8 cellular contexts compared by ENCODE assay signal in genomic region chr6:10555625-10556309, GRCh38. TPM values are rescaled to one million over a fixed set of nuclear protein-coding genes. Genes with fewer than 3 reads are reported as not detected.
DNase-seq lines count a peak whose midpoint lies in the region; ATAC-seq and TF ChIP-seq lines count a peak whose summit lies in the region.

No MANE protein-coding gene starts in this region.

- H3K9me2 ChIP-seq in neural cell (ENCODE audit: insufficient read depth, low read length): no peaks in the 10 kb centered on the region

- H3K27ac ChIP-seq in HUES6 (ENCODE audit: low read depth, low read length) (peak overlapping the region; percentile 35; the same call in 1 of the 2 replicates), neural cell (ENCODE audit: low read length) (peak overlapping the region; percentile 57)

- peaks cover 44% of the 10 kb centered on the region for H3K79me2 ChIP-seq in neural cell (replicated peaks; ENCODE audit: insufficient read depth, low read length)

- H3K27me3 ChIP-seq in HUES6 (ENCODE audit: control insufficient read depth, insufficient read depth, low read length) (no peaks in the 10 kb centered on the region), neural cell (ENCODE audit: insufficient read depth, low read depth, low read length) (no peaks in the 10 kb centered on the region)

- H2AFZ ChIP-seq in neural cell (ENCODE audit: low read depth, low read length): peak overlapping the region; percentile 80

- no peaks in the 10 kb centered on the region for H4K20me1 ChIP-seq in neural cell (ENCODE audit: insufficient read depth)

- H3K9me3 ChIP-seq in HUES6 (ENCODE audit: control insufficient read depth, insufficient read depth, low read depth, low read length): no peaks in the 10 kb centered on the region
- no peaks in the 10 kb centered on the region for H3K9me3 ChIP-seq in neural cell (ENCODE audit: low read length)

- no peaks in the 10 kb centered on the region for H3K36me3 ChIP-seq in HUES6 (ENCODE audit: control insufficient read depth, insufficient read depth, low read length)
- H3K36me3 ChIP-seq in neural cell (ENCODE audit: insufficient read depth, low read length): no peaks in the 10 kb centered on the region

- ATAC-seq in HG02759 (IDR thresholded peaks at IDR 0.05; ENCODE audit: unreplicated experiment) (no peak), HG02938 (IDR thresholded peaks at IDR 0.05; ENCODE audit: unreplicated experiment) (no peak)

- H3K4me1 ChIP-seq in HUES6 (ENCODE audit: control insufficient read depth, insufficient read depth, low read length): peaks cover 47% of the 10 kb centered on the region

- peak overlapping the region; percentile 67 for H3K9ac ChIP-seq in HUES6 (ENCODE audit: low read length)
- H3K9ac ChIP-seq in neural cell (ENCODE audit: low read length): peak overlapping the region; percentile 67

- DNase-seq in SK-N-DZ (ENCODE audit: low spot score): peak; percentile 12
- peak; percentile 6 for DNase-seq in fibroblast of the conjunctiva (ENCODE audit: low read depth)
- no peak for DNase-seq in central memory CD4-positive, alpha-beta T cell
- no peak for DNase-seq in stimulated activated CD4-positive, alpha-beta T cell treated with anti-CD3 and anti-CD28 coated beads, Interleukin-12 subunit alpha, Interleukin-12 subunit beta, amount 100 ng/mL, for 4 hours

- H3K4me3 ChIP-seq in HUES6 (ENCODE audit: low read depth, low read length) (peak overlapping the region; percentile 74), neural cell (ENCODE audit: low read length) (peak overlapping the region; percentile 67)

- TF ChIP-seq CTCF in neural cell (IDR thresholded peaks at IDR 0.05; ENCODE audit: poor library complexity, severe bottlenecking): no peak

- no peak for TF ChIP-seq RAD21 in neural cell (conservative IDR thresholded peaks at IDR 0.05)

- peak overlapping the region; percentile 94 for H3K4me2 ChIP-seq in neural cell (ENCODE audit: low read length)

- peak; percentile 15 for TF ChIP-seq EP300 in neural cell (conservative IDR thresholded peaks at IDR 0.05; ENCODE audit: poor library complexity, severe bottlenecking)

- H3F3A ChIP-seq in neural cell (ENCODE audit: insufficient read depth, low read length, poor library complexity, severe bottlenecking): peaks cover 4% of the 10 kb centered on the region

TF ChIP-seq in neural cell, 6 proteins besides CTCF, POLR2A, EP300 and RAD21:
- TF ChIP-seq SMC3 (conservative IDR thresholded peaks at IDR 0.05; ENCODE audit: poor library complexity): no peak
- TF ChIP-seq MXI1 (conservative IDR thresholded peaks at IDR 0.05; ENCODE audit: poor library complexity, severe bottlenecking): peak; percentile 66
- no peak for TF ChIP-seq TAF1 (IDR thresholded peaks at IDR 0.05; ENCODE audit: low read depth)

RNA-seq across cellular contexts. Expression of gene GCNT2, which starts 34.6 kb away (rescaled TPM):
- 0.25 and 0.90 TPM in 2 replicates for polyA plus RNA-seq in SK-N-DZ (2014; cell fraction: cytosol; rRNA removed)
- polyA plus RNA-seq in SK-N-DZ (2014; cell fraction: nucleus; rRNA removed): 0.15 and 0.50 TPM in 2 replicates
- 9.4 and 16.3 TPM in 2 replicates for polyA plus RNA-seq in neural cell
- 33.8 and 39.2 TPM in 2 replicates for polyA minus RNA-seq in neural cell

Comparison
In these comparisons a context has a peak if more than half of its experiments do, and no peak if none do; other contexts are left out.
1. DNase-seq: peak in SK-N-DZ (single experiment) and fibroblast of the conjunctiva (single experiment); none in central memory CD4-positive, alpha-beta T cell (single experiment) and stimulated activated CD4-positive, alpha-beta T cell treated with anti-CD3 and anti-CD28 coated beads, Interleukin-12 subunit alpha, Interleukin-12 subunit beta, amount 100 ng/mL, for 4 hours (single experiment).